Comparison of ENCODE assay signal across 2 cellular contexts in genomic region chr18:25123438-25124225, GRCh38.
TF ChIP-seq lines count a peak whose summit lies in the region.

No MANE protein-coding gene starts in this region.

TF ChIP-seq in HepG2, 621 proteins besides CTCF, POLR2A, EP300 and RAD21:
- no peak for TF ChIP-seq ZNF691 (CRISPR knock-in tag; IDR thresholded peaks at IDR 0.05; ENCODE audit: borderline replicate concordance, low read depth)

TF ChIP-seq in endothelial cell of umbilical vein, 7 proteins besides CTCF, POLR2A, EP300 and RAD21 (continued from another document):
- TF ChIP-seq POLR2AphosphoS5 (IDR thresholded peaks at IDR 0.05; ENCODE audit: insufficient read depth, low read depth, low read length) (no peak), FOS (IDR thresholded peaks at IDR 0.05; ENCODE audit: borderline replicate concordance, insufficient read depth, low read length) (no peak)
